8 cellular contexts compared by ENCODE assay signal in the genomic region with DNA sequence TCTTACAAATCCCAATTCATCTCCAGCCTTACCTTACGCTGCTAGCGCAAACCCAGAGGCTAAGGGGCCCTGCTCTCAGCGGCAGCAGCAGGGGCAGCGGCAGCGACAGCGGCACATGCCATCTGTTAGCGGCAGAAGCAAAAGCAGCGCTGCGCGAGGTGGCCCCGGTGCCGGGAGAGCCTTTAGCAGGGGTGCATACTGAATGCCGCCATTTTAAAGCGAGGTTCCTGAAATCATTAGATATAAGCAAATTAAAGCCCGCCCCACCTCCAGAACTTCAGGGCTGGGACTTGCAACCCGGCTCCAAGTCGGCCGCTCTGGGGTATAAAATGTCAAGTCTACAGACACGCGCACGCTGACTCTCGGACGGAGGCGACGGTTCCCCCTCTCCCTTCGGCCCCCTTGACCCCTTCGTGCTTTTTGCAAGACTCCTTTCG. TPM values are rescaled to one million over a fixed set of nuclear protein-coding genes. Genes with fewer than 3 reads are reported as not detected.
DNase-seq lines count a peak whose midpoint lies in the region; ATAC-seq and TF ChIP-seq lines count a peak whose summit lies in the region.

A gene with protein sequence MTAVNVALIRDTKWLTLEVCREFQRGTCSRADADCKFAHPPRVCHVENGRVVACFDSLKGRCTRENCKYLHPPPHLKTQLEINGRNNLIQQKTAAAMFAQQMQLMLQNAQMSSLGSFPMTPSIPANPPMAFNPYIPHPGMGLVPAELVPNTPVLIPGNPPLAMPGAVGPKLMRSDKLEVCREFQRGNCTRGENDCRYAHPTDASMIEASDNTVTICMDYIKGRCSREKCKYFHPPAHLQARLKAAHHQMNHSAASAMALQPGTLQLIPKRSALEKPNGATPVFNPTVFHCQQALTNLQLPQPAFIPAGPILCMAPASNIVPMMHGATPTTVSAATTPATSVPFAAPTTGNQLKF (minus strand): TSS at position 220 of the 437 bp plus-strand sequence. CDS start 49,427 bp downstream, outside the sequence.

- peaks cover 48% of the 10 kb centered on the region for H3K79me2 ChIP-seq in OCI-LY7 (ENCODE audit: insufficient read depth, low read depth, low read length)

- H3K36me3 ChIP-seq in OCI-LY7 (ENCODE audit: insufficient read depth, low read length) (peaks cover 7% of the 10 kb centered on the region; the same call in 1 of the 2 replicates), testis (ENCODE audit: low read depth, missing control alignments) (no peaks in the 10 kb centered on the region)

- no peak for TF ChIP-seq POLR2A in testis (IDR thresholded peaks at IDR 0.05)

- TF ChIP-seq CTCF in OCI-LY7 (conservative IDR thresholded peaks at IDR 0.05; ENCODE audit: low read length), result no peak
- no peak for TF ChIP-seq CTCF in nephron progenitor cell (IDR thresholded peaks at IDR 0.05)
- no peak for TF ChIP-seq CTCF in testis (IDR thresholded peaks at IDR 0.05)

- H3K27me3 ChIP-seq in testis, result no peaks in the 10 kb centered on the region

- H3K27ac Mint-ChIP-seq in nephron progenitor cell, result no peak within 1 kb of the TSS

- no peaks in the 10 kb centered on the region for H3K9me3 ChIP-seq in OCI-LY7 (ENCODE audit: low read length)
- H3K9me3 ChIP-seq in testis, result no peaks in the 10 kb centered on the region

- intact Hi-C loops in OCI-LY7 (cut with micrococcal nuclease; ENCODE audit: unreplicated experiment), result loop anchor here (1.0 to 10.0 kb wide), 4 partner anchors 9 to 464 kb away; a partner anchor contains a TSS
- intact Hi-C loops in testis (cut with DNase I; ENCODE audit: low total_unique reads), result no loop called here

- H3K4me1 Mint-ChIP-seq in nephron progenitor cell, result peaks cover 59% of the 10 kb centered on the region

- H3K4me3 ChIP-seq in OCI-LY7 (ENCODE audit: low read depth, low read length, poor library complexity, severe bottlenecking) (peak within 1 kb of the TSS; percentile 78), testis (peak within 1 kb of the TSS; percentile 53 to 70)

- CTCF ChIA-PET in OCI-LY7 (lab: Charles Lee; ENCODE audit: unreplicated experiment), result no interaction called here

- peaks cover 83% of the 10 kb centered on the region for H3K27me3 Mint-ChIP-seq in nephron progenitor cell (ENCODE audit: low read depth, poor library complexity)

- DNase-seq in COR-L47 (lab: John Stamatoyannopoulos, UW) (peak; percentile 53), HUDEP-2 (lab: John Stamatoyannopoulos, UW; ENCODE audit: unreplicated experiment in 76 of 76) (peak in 66 of 76 experiments; percentile 1 to 77 (median 47)), OCI-LY7 (ENCODE audit: low spot score) (peak; percentile 90), activated T-helper 1 cell treated with Interleukin-2 at 50 U/mL for 16 hours (ENCODE audit: low read depth) (peak; percentile 48), fibroblast of peridontal ligament (ENCODE audit: extremely low read depth) (peak; percentile 45), nephron progenitor cell (peak; percentile 71), testis (peak; percentile 68)

- H4K20me1 ChIP-seq in OCI-LY7 (ENCODE audit: insufficient read depth, low read length), result peaks cover 5% of the 10 kb centered on the region; the same call in 1 of the 2 replicates

- H3K27ac ChIP-seq in OCI-LY7 (ENCODE audit: low read depth, low read length, poor library complexity, severe bottlenecking) (peak within 1 kb of the TSS; percentile 100), testis (peak within 1 kb of the TSS; percentile 75 to 87)

- H3K4me3 Mint-ChIP-seq in nephron progenitor cell, result peak within 1 kb of the TSS; percentile 92

- H3K36me3 Mint-ChIP-seq in nephron progenitor cell (ENCODE audit: low read depth), result no peaks in the 10 kb centered on the region

- H2AFZ ChIP-seq in OCI-LY7 (ENCODE audit: low read length), result peak within 1 kb of the TSS; percentile 78; the same call in 1 of the 2 replicates

- ATAC-seq in GM21360 (IDR thresholded peaks at IDR 0.05; ENCODE audit: unreplicated experiment), result peak; percentile 40

- BruUV-seq in OCI-LY7 (replicated peaks; lab: Mats Ljungman, UMichigan), result no TSS peak

- H3K9me3 Mint-ChIP-seq in nephron progenitor cell, result no peaks in the 10 kb centered on the region

- POLR2A ChIA-PET in OCI-LY7 (lab: Charles Lee), result interaction anchor here (0.8 to 1.2 kb wide), 3 partner anchors 8 to 62 kb away, joined by 3 to 6 read pairs (median 5); no protein-coding TSS in a partner anchor

- WGBS in testis, 2 donors, result 1% methylated on average over 21 of the region's 28 CpGs; no CpG with 5 or more reads in 1 of the 2 donors

- no peaks in the 10 kb centered on the region for H3K9me2 ChIP-seq in OCI-LY7 (ENCODE audit: insufficient read depth, low read length)

- H3K4me1 ChIP-seq in OCI-LY7 (ENCODE audit: insufficient read depth, low read length, poor library complexity, severe bottlenecking), result peaks cover 37% of the 10 kb centered on the region
- no peaks in the 10 kb centered on the region for H3K4me1 ChIP-seq in testis

- H3K4me2 ChIP-seq in OCI-LY7 (ENCODE audit: low read length), result peak within 1 kb of the TSS; percentile 97

RNA-seq across cellular contexts. Expression of the gene that starts here (rescaled TPM):
- 31.4 and 39.4 TPM in 2 replicates for total RNA-seq in OCI-LY7 (2014; rRNA removed; shearing (Covaris generic))
- total RNA-seq in OCI-LY7 (2022), result 73.9 and 86.6 TPM in 2 replicates
- 100 to 1,000 TPM; 175 to 319 TPM for total RNA-seq in testis
- 86.5 TPM for polyA plus RNA-seq in testis (ENCODE audit: insufficient read depth, low read depth, low replicate concordance)

Comparison
In these comparisons a context has a peak if more than half of its experiments do, and no peak if none do; other contexts are left out.
1. Peak in every context shown above with its lines: DNase-seq, ATAC-seq, H3K4me3 ChIP-seq and H3K27ac ChIP-seq.